8 cellular contexts compared by ENCODE assay signal in the genomic region with DNA sequence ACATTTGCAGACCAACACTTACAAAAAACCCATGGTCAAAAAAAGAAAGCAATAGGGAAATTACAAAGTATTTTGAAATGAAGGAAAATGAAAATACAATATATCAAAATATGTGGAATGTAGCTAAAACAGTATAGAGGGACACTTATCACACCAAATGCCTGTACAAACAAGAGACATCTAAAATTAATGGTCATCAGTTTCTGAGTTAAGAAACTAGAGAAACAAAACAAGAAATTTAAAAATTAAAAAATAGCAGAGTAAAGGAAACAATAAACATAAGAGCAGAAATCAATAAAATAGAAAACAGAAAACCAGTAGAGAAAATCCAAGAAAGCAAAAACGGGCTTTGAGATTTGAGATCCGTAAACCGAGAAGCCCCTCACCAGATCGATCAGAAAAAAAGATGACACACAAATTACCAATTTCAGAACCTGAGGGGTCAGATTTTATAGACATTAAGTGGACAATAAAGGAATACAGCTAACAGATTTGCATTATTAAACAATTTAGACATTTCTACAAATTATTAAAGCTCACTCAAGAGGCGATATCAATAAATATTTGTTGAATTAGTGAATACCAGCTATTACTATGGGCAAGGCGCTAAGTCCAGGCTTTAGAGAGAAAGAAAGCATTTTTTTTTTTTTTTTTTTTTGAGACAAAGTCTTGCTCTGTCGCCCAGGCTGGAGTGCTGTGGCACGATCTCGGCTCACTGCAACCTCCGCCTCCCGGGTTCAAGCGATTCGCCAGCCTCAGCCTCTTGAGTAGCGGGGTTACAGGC. TPM values are rescaled to one million over a fixed set of nuclear protein-coding genes. Genes with fewer than 3 reads are reported as not detected.
DNase-seq lines count a peak whose midpoint lies in the region; ATAC-seq, FAIRE-seq and TF ChIP-seq lines count a peak whose summit lies in the region.

No MANE protein-coding gene starts in this region.

- H3K27ac Mint-ChIP-seq in activated T-cell treated with anti-CD3 and anti-CD28 coated beads, Interleukin-2, amount 50 U/mL, for 24 hours: peak overlapping the region; percentile 98

- no peaks in the 10 kb centered on the region for H4K20me1 ChIP-seq in K562 (replicated peaks; ENCODE audit: control insufficient read depth, insufficient read depth, low read length)

- H3K27me3 ChIP-seq in K562 (ENCODE audit: control insufficient read depth in 2 of 2, insufficient read depth in 2 of 2, low read length in 2 of 2) (no peaks in the 10 kb centered on the region), lower lobe of right lung (ENCODE audit: low read depth) (no peaks in the 10 kb centered on the region), tibial artery (no peaks in the 10 kb centered on the region)

- peak overlapping the region; percentile 99 for H3K4me3 Mint-ChIP-seq in activated T-cell treated with anti-CD3 and anti-CD28 coated beads, Interleukin-2, amount 50 U/mL, for 24 hours

- in situ Hi-C loops in K562 (cut with MboI): no loop called here

- H3K9ac ChIP-seq in K562 (ENCODE audit: insufficient read depth in 1 of 2, low read depth in 2 of 2, low read length in 2 of 2): peak overlapping the region; percentile 89 to 91

- peaks cover 40% of the 10 kb centered on the region for H3K36me3 Mint-ChIP-seq in activated T-cell treated with anti-CD3 and anti-CD28 coated beads, Interleukin-2, amount 50 U/mL, for 24 hours (ENCODE audit: low read depth)

- TF ChIP-seq EP300 in K562 (IDR thresholded peaks at IDR 0.05; ENCODE audit: low read length): no peak

- peaks cover 3% of the 10 kb centered on the region for H3K27me3 Mint-ChIP-seq in activated T-cell treated with anti-CD3 and anti-CD28 coated beads, Interleukin-2, amount 50 U/mL, for 24 hours

- peaks cover 40% of the 10 kb centered on the region for H3K79me2 ChIP-seq in K562 (ENCODE audit: control insufficient read depth, insufficient read depth, low read length)

- peaks cover 23% of the 10 kb centered on the region; the same call in 2 of the 3 replicates for H3K36me3 ChIP-seq in K562 (ENCODE audit: control insufficient read depth, insufficient read depth, low read length)
- H3K36me3 ChIP-seq in lower lobe of right lung: peaks cover 13% of the 10 kb centered on the region
- H3K36me3 ChIP-seq in tibial artery: peaks cover 0 to 5% (median 0%) of the 10 kb centered on the region in 3 donors

- FAIRE-seq in K562 (lab: Jason Lieb, UNC): no peak
- FAIRE-seq in GM12892 (lab: Jason Lieb, UNC): no peak

- intact Hi-C loops in K562 (cut with micrococcal nuclease) (loop anchor here (5.0 kb wide), 1 partner anchor 99 kb away; a partner anchor contains a TSS), lower lobe of right lung (cut with DNase I) (no loop called here), tibial artery (cut with DNase I; ENCODE audit: low total_unique reads) (loop anchor here (5.0 kb wide), 1 partner anchor 99 kb away; a partner anchor contains a TSS)

- CTCF ChIA-PET in K562 (lab: Yijun Ruan, JAX; ENCODE audit: low intra/inter-chr PET ratio): no interaction called here

- TF ChIP-seq CTCF in K562 (IDR thresholded peaks at IDR 0.05 in 2 of 3, conservative IDR thresholded peaks at IDR 0.05 in 1 of 3; ENCODE audit: insufficient read depth in 2 of 3, low read depth in 1 of 3, low read length in 3 of 3): no peak; a peak in 1 of 6 replicates
- TF ChIP-seq CTCF in lower lobe of right lung (IDR thresholded peaks at IDR 0.05): no peak
- TF ChIP-seq CTCF in tibial artery (IDR thresholded peaks at IDR 0.05): no peak

- peaks cover 34% of the 10 kb centered on the region for H3K4me1 Mint-ChIP-seq in activated T-cell treated with anti-CD3 and anti-CD28 coated beads, Interleukin-2, amount 50 U/mL, for 24 hours (ENCODE audit: low read depth)

- H3K27ac ChIP-seq in K562 (ENCODE audit: extremely low read depth, low read depth, low read length) (peak overlapping the region; percentile 99), lower lobe of right lung (peak overlapping the region; percentile 88), tibial artery (peak overlapping the region; percentile 92 to 98)

- BruUV-seq in K562 (replicated peaks; lab: Mats Ljungman, UMichigan): no TSS peak

- H3K9me3 ChIP-seq in K562 (replicated peaks; ENCODE audit: control insufficient read depth, insufficient read depth, low read depth, low read length) (peaks cover 8% of the 10 kb centered on the region; the same call in 1 of the 2 replicates), lower lobe of right lung (no peaks in the 10 kb centered on the region), tibial artery (no peaks in the 10 kb centered on the region)

- H3K4me1 ChIP-seq in K562 (replicated peaks in 1 of 2; ENCODE audit: control insufficient read depth in 2 of 2, insufficient read depth in 2 of 2, low read length in 2 of 2) (0 out of 5 replicates have a peak, but pooled peaks cover 0 to 3% of the 10 kb centered on the region in 2 experiments), lower lobe of right lung (peaks cover 23% of the 10 kb centered on the region), tibial artery (peaks cover 0 to 24% (median 17%) of the 10 kb centered on the region in 4 donors)

- H3K4me3 ChIP-seq in K562 (peak overlapping the region; percentile 50), lower lobe of right lung (peak overlapping the region; percentile 94), tibial artery (peak overlapping the region; percentile 89 to 99)

- no peaks in the 10 kb centered on the region for H3K9me3 Mint-ChIP-seq in activated T-cell treated with anti-CD3 and anti-CD28 coated beads, Interleukin-2, amount 50 U/mL, for 24 hours

- no peaks in the 10 kb centered on the region for H3K9me1 ChIP-seq in K562 (ENCODE audit: control insufficient read depth, insufficient read depth, low read length)

- ATAC-seq in K562: peak; percentile 8
- ATAC-seq in lower lobe of right lung: no peak

- WGBS in K562 (ENCODE audit: insufficient coverage, low coverage, missing lambda C conversion rate): 4% methylated on average over 14 of the region's 14 CpGs

- TF ChIP-seq RAD21 in K562 (CRISPR knock-in tag; conservative IDR thresholded peaks at IDR 0.05 in 1 of 2, IDR thresholded peaks at IDR 0.05 in 1 of 2): no peak

- POLR2A ChIA-PET in K562 (lab: Yijun Ruan, JAX): interaction anchor here (0.6 to 2.2 kb wide), 15 partner anchors 8 to 212 kb away, joined by 3 to 11 read pairs (median 4); no protein-coding TSS in a partner anchor

- no peak for DNase-seq in activated T-cell treated with anti-CD3 and anti-CD28 coated beads, Interleukin-2, amount 50 U/mL, for 24 hours
- DNase-seq in activated T-cell treated with anti-CD3 and anti-CD28 coated beads for 4 hours: no peak
- DNase-seq in K562 (ENCODE audit: extremely low read depth in 1 of 4, low spot score in 3 of 4): peak in 1 of 4 experiments; percentile 19
- no peak for DNase-seq in lower lobe of right lung
- DNase-seq in tibial artery: no peak
- DNase-seq in activated CD8-positive, alpha-beta memory T cell treated with anti-CD3 and anti-CD28 coated beads, Interleukin-2, amount 50 U/mL, for 4 hours: no peak
- no peak for DNase-seq in hippocampal formation (lab: John Stamatoyannopoulos, UW)
- no peak for DNase-seq in GM12892 (ENCODE audit: insufficient read length)

- TF ChIP-seq POLR2A in K562 (conservative IDR thresholded peaks at IDR 0.05) (no peak), GM12892 (IDR thresholded peaks at IDR 0.05; ENCODE audit: low read depth, low read length) (no peak)

- H2AFZ ChIP-seq in K562 (ENCODE audit: low read depth, low read length): peak overlapping the region; percentile 97

- peak overlapping the region; percentile 79 for H3K4me2 ChIP-seq in K562 (ENCODE audit: insufficient read depth, low read length)

TF ChIP-seq in K562, 482 proteins besides CTCF, POLR2A, EP300 and RAD21 (continues in another document):
- TF ChIP-seq, protein P1, sequence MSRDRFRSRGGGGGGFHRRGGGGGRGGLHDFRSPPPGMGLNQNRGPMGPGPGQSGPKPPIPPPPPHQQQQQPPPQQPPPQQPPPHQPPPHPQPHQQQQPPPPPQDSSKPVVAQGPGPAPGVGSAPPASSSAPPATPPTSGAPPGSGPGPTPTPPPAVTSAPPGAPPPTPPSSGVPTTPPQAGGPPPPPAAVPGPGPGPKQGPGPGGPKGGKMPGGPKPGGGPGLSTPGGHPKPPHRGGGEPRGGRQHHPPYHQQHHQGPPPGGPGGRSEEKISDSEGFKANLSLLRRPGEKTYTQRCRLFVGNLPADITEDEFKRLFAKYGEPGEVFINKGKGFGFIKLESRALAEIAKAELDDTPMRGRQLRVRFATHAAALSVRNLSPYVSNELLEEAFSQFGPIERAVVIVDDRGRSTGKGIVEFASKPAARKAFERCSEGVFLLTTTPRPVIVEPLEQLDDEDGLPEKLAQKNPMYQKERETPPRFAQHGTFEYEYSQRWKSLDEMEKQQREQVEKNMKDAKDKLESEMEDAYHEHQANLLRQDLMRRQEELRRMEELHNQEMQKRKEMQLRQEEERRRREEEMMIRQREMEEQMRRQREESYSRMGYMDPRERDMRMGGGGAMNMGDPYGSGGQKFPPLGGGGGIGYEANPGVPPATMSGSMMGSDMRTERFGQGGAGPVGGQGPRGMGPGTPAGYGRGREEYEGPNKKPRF (IDR thresholded peaks at IDR 0.05; ENCODE audit: low read depth, low read length): no peak
- TF ChIP-seq ZNF384 (IDR thresholded peaks at IDR 0.05; ENCODE audit: low read depth, low read length) (peak; percentile 53; the same call in 1 of the 2 replicates), TOE1 (IDR thresholded peaks at IDR 0.05; ENCODE audit: borderline replicate concordance) (no peak), TOE1 (CRISPR knock-in tag; IDR thresholded peaks at IDR 0.05; ENCODE audit: borderline replicate concordance, low read depth) (no peak), ZNF584 (CRISPR knock-in tag; IDR thresholded peaks at IDR 0.05; ENCODE audit: low read depth) (peak; percentile 34; the same call in 1 of the 2 replicates)

RNA-seq across cellular contexts. Expression of a gene that starts 1.0 kb away (rescaled TPM):
- 138 and 372 TPM in 2 replicates for total RNA-seq in K562 (2011; cell fraction: chromatin; rRNA removed; ENCODE audit: low replicate concordance)
- 46.2 and 68.8 TPM in 2 replicates for total RNA-seq in K562 (2011; cell fraction: nucleolus; rRNA removed)
- total RNA-seq in K562 (2011; cell fraction: nucleoplasm; rRNA removed): 161 and 303 TPM in 2 replicates
- total RNA-seq in K562 (2014; rRNA removed) (43.5 and 58.8 TPM in 2 replicates), K562 (2014; rRNA removed; fragmentation: Illumina TruSeq; extraction: Trizol) (83.4 and 88.1 TPM in 2 replicates), K562 (2015; rRNA removed; fragmentation: Illumina TruSeq; extraction: Trizol) (81.0 and 84.3 TPM in 2 replicates), K562 (2021) (73.3 and 76.6 TPM in 2 replicates), lower lobe of right lung (66.7 TPM)
- polyA plus RNA-seq in K562 (2011; rRNA removed) (98.3 and 111 TPM in 2 replicates), K562 (2014; fragmentation: Illumina TruSeq; extraction: Trizol) (63.3 and 84.4 TPM in 2 replicates), K562 (2014; fragmentation: Nextera tagmentation; extraction: Ambion mirVana) (10 to 100 TPM; 29.0 to 39.4 TPM), K562 (2014; rRNA removed) (38.5 and 44.3 TPM in 2 replicates)
- 48.3 and 64.7 TPM in 2 replicates for polyA plus RNA-seq in K562 (2011; cell fraction: cytosol; rRNA removed)
- 81.2 and 132 TPM in 2 replicates for polyA plus RNA-seq in K562 (2011; cell fraction: nucleus; rRNA removed)
- 36.8 and 45.9 TPM in 2 replicates for polyA plus RNA-seq in K562 (2012)
- polyA minus RNA-seq in K562 (2011; rRNA and poly(A)+ RNA removed): 151 and 190 TPM in 2 replicates
- 45.4 and 47.5 TPM in 2 replicates for polyA minus RNA-seq in K562 (2011; cell fraction: cytosol; rRNA and poly(A)+ RNA removed)
- polyA minus RNA-seq in K562 (2011; cell fraction: nucleus; rRNA and poly(A)+ RNA removed): 68.1 and 142 TPM in 2 replicates
- polyA plus RNA-seq in GM12892 (2012; ENCODE audit: missing spikeins): 48.6 TPM
